ENCODE assay signal across 1 cellular context in the genomic region with DNA sequence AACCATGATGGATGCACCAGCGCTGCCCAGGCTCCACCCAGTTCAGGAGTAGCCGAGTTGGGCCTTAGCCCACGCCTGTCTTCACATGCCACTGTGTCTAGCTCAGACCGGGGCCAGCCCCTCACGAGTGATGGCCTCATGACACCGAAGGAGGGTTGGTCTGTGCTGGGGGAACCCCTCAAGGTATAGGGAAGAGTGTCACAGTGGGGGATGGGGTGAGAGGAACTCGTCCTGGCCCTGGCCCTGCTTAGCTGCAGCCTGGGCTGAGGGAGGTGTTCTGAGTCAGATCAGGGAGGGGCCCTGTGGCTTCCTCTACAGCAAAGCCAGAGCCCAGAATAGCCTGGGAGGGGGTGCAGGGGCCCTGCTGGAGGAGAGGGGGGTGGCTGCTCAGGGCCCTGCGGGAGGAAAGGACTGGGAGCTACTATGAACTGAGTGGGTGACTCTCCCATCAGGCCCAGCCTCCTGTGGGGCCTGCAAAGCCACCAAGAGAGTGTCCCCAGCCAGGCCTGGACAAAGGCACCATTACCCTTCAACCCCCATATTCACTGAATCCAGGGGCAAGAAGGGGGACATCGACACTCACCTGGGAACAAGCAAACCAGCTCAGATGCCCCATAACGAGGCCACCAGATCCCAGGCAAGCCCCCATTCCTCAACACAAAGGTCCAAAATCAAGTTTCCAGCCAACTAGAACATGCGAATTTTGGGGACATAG.
TF ChIP-seq lines count a peak whose summit lies in the region.

No MANE protein-coding gene starts in this region.

TF ChIP-seq in K562, 482 proteins besides CTCF, POLR2A, EP300 and RAD21 (continued from another document and continues in another):
- TF ChIP-seq, protein P1, sequence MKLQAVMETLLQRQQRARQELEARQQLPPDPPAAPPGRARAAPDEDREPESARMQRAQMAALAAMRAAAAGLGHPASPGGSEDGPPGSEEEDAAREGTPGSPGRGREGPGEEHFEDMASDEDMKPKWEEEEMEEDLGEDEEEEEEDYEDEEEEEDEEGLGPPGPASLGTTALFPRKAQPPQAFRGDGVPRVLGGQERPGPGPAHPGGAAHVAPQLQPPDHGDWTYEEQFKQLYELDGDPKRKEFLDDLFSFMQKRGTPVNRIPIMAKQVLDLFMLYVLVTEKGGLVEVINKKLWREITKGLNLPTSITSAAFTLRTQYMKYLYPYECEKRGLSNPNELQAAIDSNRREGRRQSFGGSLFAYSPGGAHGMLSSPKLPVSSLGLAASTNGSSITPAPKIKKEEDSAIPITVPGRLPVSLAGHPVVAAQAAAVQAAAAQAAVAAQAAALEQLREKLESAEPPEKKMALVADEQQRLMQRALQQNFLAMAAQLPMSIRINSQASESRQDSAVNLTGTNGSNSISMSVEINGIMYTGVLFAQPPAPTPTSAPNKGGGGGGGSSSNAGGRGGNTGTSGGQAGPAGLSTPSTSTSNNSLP (IDR thresholded peaks at IDR 0.05; ENCODE audit: borderline replicate concordance, low read depth, low read length), result 0 out of 2 replicates have a peak, but pooled peaks have one; percentile 9
- TF ChIP-seq KHSRP (IDR thresholded peaks at IDR 0.05) (no peak), SMARCA4 (IDR thresholded peaks at IDR 0.05) (no peak), CAMTA2 (CRISPR knock-in tag; conservative IDR thresholded peaks at IDR 0.05) (no peak), HBP1 (CRISPR knock-in tag; IDR thresholded peaks at IDR 0.05) (no peak), TCF7L2 (IDR thresholded peaks at IDR 0.05; ENCODE audit: low read depth, low read length) (peak; percentile 36; the same call in 1 of the 2 replicates), ZKSCAN1 (IDR thresholded peaks at IDR 0.05; ENCODE audit: low read depth, low read length) (peak; percentile 79), CHD2 (IDR thresholded peaks at IDR 0.05; ENCODE audit: low read depth, low read length) (no peak), ZNF174 (CRISPR knock-in tag; IDR thresholded peaks at IDR 0.05) (no peak), KLF16 (IDR thresholded peaks at IDR 0.05) (no peak), FOXM1 (IDR thresholded peaks at IDR 0.05; ENCODE audit: low read depth) (no peak), FOXM1 (CRISPR knock-in tag; IDR thresholded peaks at IDR 0.05; ENCODE audit: low read depth) (no peak), MAFF (IDR thresholded peaks at IDR 0.05; ENCODE audit: low read length) (peak; percentile 13; the same call in 1 of the 2 replicates), RBFOX2 (IDR thresholded peaks at IDR 0.05; ENCODE audit: low read depth, low read length) (no peak), CBX8 (IDR thresholded peaks at IDR 0.05; ENCODE audit: borderline replicate concordance, extremely low read depth, low read depth, low read length, poor library complexity, severe bottlenecking) (no peak), HES1 (IDR thresholded peaks at IDR 0.05; ENCODE audit: low read depth) (no peak), RB1 (IDR thresholded peaks at IDR 0.05; ENCODE audit: low read depth) (0 out of 2 replicates have a peak, but pooled peaks have one; percentile 31), ZC3H11A (IDR thresholded peaks at IDR 0.05; ENCODE audit: low read depth, low read length) (peak; percentile 66; the same call in 1 of the 2 replicates), ZNF224 (CRISPR knock-in tag; IDR thresholded peaks at IDR 0.05) (no peak), C11orf30 (IDR thresholded peaks at IDR 0.05; ENCODE audit: low read depth) (no peak), ETS1 (conservative IDR thresholded peaks at IDR 0.05; ENCODE audit: control insufficient read depth, low read depth, low read length) (peak; percentile 34; the same call in 1 of the 2 replicates), ZBED1 (IDR thresholded peaks at IDR 0.05) (no peak; the same call in 1 of the 2 replicates), MAFK (IDR thresholded peaks at IDR 0.05; ENCODE audit: low read length) (peak; percentile 2; the same call in 1 of the 2 replicates), GATAD2A (IDR thresholded peaks at IDR 0.05) (peak; percentile 74; the same call in 1 of the 2 replicates), ATF1 (CRISPR knock-in tag; IDR thresholded peaks at IDR 0.05) (no peak), ATF1 (tag; IDR thresholded peaks at IDR 0.05) (peak; percentile 27; the same call in 1 of the 2 replicates), ZNF696 (CRISPR knock-in tag; conservative IDR thresholded peaks at IDR 0.05) (no peak), ZNF165 (CRISPR knock-in tag; IDR thresholded peaks at IDR 0.05; ENCODE audit: borderline replicate concordance) (no peak), YY1 (IDR thresholded peaks at IDR 0.05; ENCODE audit: borderline replicate concordance in 1 of 3, control insufficient read depth in 1 of 3, extremely low read depth in 1 of 3, insufficient read depth in 3 of 3, insufficient read length in 1 of 3, insufficient replicate concordance in 2 of 3, low read depth in 1 of 3, low read length in 2 of 3) (peak in 1 of 3 experiments; percentile 11), RAD51 (IDR thresholded peaks at IDR 0.05; ENCODE audit: borderline replicate concordance, low read depth) (no peak), ZFP1 (CRISPR knock-in tag; IDR thresholded peaks at IDR 0.05) (no peak), SREBF1 (IDR thresholded peaks at IDR 0.05; ENCODE audit: borderline replicate concordance, low read depth, low read length) (peak; percentile 82; the same call in 1 of the 2 replicates), ZNF324 (CRISPR knock-in tag; IDR thresholded peaks at IDR 0.05) (no peak), MEF2A (IDR thresholded peaks at IDR 0.05; ENCODE audit: control insufficient read depth, low read depth, low read length) (peak; percentile 92), MED1 (CRISPR knock-in tag; IDR thresholded peaks at IDR 0.05; ENCODE audit: borderline replicate concordance) (no peak)
- TF ChIP-seq, protein P2, sequence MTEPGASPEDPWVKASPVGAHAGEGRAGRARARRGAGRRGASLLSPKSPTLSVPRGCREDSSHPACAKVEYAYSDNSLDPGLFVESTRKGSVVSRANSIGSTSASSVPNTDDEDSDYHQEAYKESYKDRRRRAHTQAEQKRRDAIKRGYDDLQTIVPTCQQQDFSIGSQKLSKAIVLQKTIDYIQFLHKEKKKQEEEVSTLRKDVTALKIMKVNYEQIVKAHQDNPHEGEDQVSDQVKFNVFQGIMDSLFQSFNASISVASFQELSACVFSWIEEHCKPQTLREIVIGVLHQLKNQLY (CRISPR knock-in tag; conservative IDR thresholded peaks at IDR 0.05), result peak in 1 of 2 experiments; percentile 0; a peak in 1 of 4 replicates
- TF ChIP-seq, protein P3, sequence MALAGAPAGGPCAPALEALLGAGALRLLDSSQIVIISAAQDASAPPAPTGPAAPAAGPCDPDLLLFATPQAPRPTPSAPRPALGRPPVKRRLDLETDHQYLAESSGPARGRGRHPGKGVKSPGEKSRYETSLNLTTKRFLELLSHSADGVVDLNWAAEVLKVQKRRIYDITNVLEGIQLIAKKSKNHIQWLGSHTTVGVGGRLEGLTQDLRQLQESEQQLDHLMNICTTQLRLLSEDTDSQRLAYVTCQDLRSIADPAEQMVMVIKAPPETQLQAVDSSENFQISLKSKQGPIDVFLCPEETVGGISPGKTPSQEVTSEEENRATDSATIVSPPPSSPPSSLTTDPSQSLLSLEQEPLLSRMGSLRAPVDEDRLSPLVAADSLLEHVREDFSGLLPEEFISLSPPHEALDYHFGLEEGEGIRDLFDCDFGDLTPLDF (CRISPR knock-in tag; IDR thresholded peaks at IDR 0.05), result 0 out of 2 replicates have a peak, but pooled peaks have one; percentile 7
- TF ChIP-seq, protein P4, sequence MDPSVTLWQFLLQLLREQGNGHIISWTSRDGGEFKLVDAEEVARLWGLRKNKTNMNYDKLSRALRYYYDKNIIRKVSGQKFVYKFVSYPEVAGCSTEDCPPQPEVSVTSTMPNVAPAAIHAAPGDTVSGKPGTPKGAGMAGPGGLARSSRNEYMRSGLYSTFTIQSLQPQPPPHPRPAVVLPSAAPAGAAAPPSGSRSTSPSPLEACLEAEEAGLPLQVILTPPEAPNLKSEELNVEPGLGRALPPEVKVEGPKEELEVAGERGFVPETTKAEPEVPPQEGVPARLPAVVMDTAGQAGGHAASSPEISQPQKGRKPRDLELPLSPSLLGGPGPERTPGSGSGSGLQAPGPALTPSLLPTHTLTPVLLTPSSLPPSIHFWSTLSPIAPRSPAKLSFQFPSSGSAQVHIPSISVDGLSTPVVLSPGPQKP (CRISPR knock-in tag; IDR thresholded peaks at IDR 0.05), result no peak
- TF ChIP-seq, protein P5, sequence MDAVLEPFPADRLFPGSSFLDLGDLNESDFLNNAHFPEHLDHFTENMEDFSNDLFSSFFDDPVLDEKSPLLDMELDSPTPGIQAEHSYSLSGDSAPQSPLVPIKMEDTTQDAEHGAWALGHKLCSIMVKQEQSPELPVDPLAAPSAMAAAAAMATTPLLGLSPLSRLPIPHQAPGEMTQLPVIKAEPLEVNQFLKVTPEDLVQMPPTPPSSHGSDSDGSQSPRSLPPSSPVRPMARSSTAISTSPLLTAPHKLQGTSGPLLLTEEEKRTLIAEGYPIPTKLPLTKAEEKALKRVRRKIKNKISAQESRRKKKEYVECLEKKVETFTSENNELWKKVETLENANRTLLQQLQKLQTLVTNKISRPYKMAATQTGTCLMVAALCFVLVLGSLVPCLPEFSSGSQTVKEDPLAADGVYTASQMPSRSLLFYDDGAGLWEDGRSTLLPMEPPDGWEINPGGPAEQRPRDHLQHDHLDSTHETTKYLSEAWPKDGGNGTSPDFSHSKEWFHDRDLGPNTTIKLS (IDR thresholded peaks at IDR 0.05; ENCODE audit: borderline replicate concordance, low read depth), result no peak
- TF ChIP-seq, protein P6, sequence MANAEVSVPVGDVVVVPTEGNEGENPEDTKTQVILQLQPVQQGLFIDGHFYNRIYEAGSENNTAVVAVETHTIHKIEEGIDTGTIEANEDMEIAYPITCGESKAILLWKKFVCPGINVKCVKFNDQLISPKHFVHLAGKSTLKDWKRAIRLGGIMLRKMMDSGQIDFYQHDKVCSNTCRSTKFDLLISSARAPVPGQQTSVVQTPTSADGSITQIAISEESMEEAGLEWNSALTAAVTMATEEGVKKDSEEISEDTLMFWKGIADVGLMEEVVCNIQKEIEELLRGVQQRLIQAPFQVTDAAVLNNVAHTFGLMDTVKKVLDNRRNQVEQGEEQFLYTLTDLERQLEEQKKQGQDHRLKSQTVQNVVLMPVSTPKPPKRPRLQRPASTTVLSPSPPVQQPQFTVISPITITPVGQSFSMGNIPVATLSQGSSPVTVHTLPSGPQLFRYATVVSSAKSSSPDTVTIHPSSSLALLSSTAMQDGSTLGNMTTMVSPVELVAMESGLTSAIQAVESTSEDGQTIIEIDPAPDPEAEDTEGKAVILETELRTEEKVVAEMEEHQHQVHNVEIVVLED (CRISPR knock-in tag; IDR thresholded peaks at IDR 0.05), result no peak
- TF ChIP-seq, protein P7, sequence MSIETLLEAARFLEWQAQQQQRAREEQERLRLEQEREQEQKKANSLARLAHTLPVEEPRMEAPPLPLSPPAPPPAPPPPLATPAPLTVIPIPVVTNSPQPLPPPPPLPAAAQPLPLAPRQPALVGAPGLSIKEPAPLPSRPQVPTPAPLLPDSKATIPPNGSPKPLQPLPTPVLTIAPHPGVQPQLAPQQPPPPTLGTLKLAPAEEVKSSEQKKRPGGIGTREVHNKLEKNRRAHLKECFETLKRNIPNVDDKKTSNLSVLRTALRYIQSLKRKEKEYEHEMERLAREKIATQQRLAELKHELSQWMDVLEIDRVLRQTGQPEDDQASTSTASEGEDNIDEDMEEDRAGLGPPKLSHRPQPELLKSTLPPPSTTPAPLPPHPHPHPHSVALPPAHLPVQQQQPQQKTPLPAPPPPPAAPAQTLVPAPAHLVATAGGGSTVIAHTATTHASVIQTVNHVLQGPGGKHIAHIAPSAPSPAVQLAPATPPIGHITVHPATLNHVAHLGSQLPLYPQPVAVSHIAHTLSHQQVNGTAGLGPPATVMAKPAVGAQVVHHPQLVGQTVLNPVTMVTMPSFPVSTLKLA (conservative IDR thresholded peaks at IDR 0.05), result no peak
